In the genomic region with DNA sequence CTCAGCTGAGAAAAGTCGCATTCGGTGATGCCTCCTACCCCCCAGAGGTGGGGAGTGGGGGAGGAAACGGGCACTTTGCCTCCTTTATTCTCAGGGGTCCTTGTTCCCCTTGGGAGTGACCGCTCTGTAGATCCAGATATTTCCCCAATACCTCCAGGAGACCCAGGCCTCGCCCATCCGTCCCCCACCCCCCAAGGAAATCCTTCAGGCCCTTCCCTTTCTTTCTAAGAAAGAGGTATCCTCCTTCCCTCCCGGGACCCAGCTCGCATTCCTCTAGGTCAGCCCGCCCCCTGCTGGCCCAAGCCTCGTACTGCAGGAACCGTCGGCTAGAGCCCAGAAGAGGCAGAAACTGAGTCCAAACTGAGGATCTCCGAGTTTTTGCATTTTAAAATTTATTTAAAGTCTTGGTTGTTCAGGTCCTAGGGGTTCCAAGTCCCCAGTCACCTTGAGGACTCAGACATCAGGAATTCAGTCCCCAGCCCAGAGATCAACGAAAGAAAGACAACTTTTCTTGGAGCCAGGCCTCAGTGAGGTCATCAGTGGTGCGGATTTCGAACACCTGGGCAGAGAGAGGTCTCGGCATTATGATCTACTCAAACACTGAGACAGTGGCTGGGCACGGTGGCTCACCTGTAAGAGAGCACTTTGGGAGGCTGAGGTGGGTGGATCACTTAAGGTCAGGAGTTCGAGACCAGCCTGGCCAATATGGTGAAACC, we compare ENCODE assay signal across 8 cellular contexts. TPM values are rescaled to one million over a fixed set of nuclear protein-coding genes. Genes with fewer than 3 reads are reported as not detected.
DNase-seq lines count a peak whose midpoint lies in the region; ATAC-seq and TF ChIP-seq lines count a peak whose summit lies in the region.

No MANE protein-coding gene starts in this region.

- peak; percentile 95 for TF ChIP-seq CTCF in GM10266 (IDR thresholded peaks at IDR 0.05; ENCODE audit: control insufficient read depth, insufficient read depth, low read depth, missing control alignments)
- peak; percentile 92 to 98 (median 96) for TF ChIP-seq CTCF in ascending aorta (IDR thresholded peaks at IDR 0.05)
- TF ChIP-seq CTCF in hepatocyte (IDR thresholded peaks at IDR 0.05; ENCODE audit: poor library complexity) = peak; percentile 98
- TF ChIP-seq CTCF in gastrocnemius medialis (IDR thresholded peaks at IDR 0.05 in 4 of 5, conservative IDR thresholded peaks at IDR 0.05 in 1 of 5) = peak; percentile 73 to 97 (median 90)

- no peak overlapping the region for H2AFZ ChIP-seq in hepatocyte

- TF ChIP-seq POLR2A in gastrocnemius medialis (IDR thresholded peaks at IDR 0.05) = no peak

- H3K4me2 ChIP-seq in hepatocyte = no peak overlapping the region

- 35% methylated on average over 19 of the region's 19 CpGs for WGBS in hepatocyte (ENCODE audit: low lambda C conversion rate, missing lambda C conversion rate)

- H3K4me1 ChIP-seq in ascending aorta (no peaks in the 10 kb centered on the region), hepatocyte (ENCODE audit: insufficient read depth) (no peaks in the 10 kb centered on the region), gastrocnemius medialis (peaks cover 0 to 3% of the 10 kb centered on the region in 2 donors)

- H3K36me3 ChIP-seq in ascending aorta (no peaks in the 10 kb centered on the region), hepatocyte (replicated peaks; ENCODE audit: insufficient read depth, low read depth) (no peaks in the 10 kb centered on the region), gastrocnemius medialis (no peaks in the 10 kb centered on the region)

- H3K4me3 ChIP-seq in ascending aorta (no peak overlapping the region), hepatocyte (no peak overlapping the region), gastrocnemius medialis (no peak overlapping the region)

- no peaks in the 10 kb centered on the region for H3K79me2 ChIP-seq in hepatocyte

- H3K9me3 ChIP-seq in ascending aorta (no peaks in the 10 kb centered on the region), hepatocyte (ENCODE audit: low read depth) (no peaks in the 10 kb centered on the region), gastrocnemius medialis (no peaks in the 10 kb centered on the region)

- no peaks in the 10 kb centered on the region for H3K9me2 ChIP-seq in hepatocyte (replicated peaks; ENCODE audit: insufficient read depth)

- H3K27me3 ChIP-seq in ascending aorta (no peaks in the 10 kb centered on the region), hepatocyte (no peaks in the 10 kb centered on the region), gastrocnemius medialis (peaks cover 0 to 4% (median 0%) of the 10 kb centered on the region in 3 donors)

- DNase-seq in GM10266 (ENCODE audit: extremely low spot score) = peak; percentile 78
- peak; percentile 49 for DNase-seq in NCI-H1105 treated with DMSO at 0.1 percent for 48 hours (lab: John Stamatoyannopoulos, UW)
- peak; percentile 77 for DNase-seq in T1000 (lab: John Stamatoyannopoulos, UW)
- DNase-seq in ascending aorta (ENCODE audit: low spot score in 2 of 2) = peak in 1 of 2 donors; percentile 90
- DNase-seq in hepatocyte (ENCODE audit: low spot score) = peak; percentile 91
- DNase-seq in gastrocnemius medialis = peak; percentile 54 to 70
- no peak for DNase-seq in OCI-M2 (lab: John Stamatoyannopoulos, UW; ENCODE audit: unreplicated experiment)

- in situ Hi-C loops in gastrocnemius medialis (cut with MboI; ENCODE audit: low sequenced_read_pairs in 4 of 4) = loop anchor here (5.0 to 25.0 kb wide), 4 partner anchors 206 to 216 kb away; partner anchors contain the start of genes EID2 (in 2 of the 4) and EID2B (in 2 of the 4)

- intact Hi-C loops in ascending aorta (cut with DNase I) = loop anchor here (1.0 to 10.0 kb wide), 3 partner anchors 143 to 366 kb away; no protein-coding TSS in a partner anchor
- intact Hi-C loops in gastrocnemius medialis (cut with DNase I; ENCODE audit: low total_unique reads) = loop anchor here (1.0 kb wide), 2 partner anchors 206 to 218 kb away; no protein-coding TSS in a partner anchor

- no peaks in the 10 kb centered on the region for H4K20me1 ChIP-seq in hepatocyte (ENCODE audit: insufficient read depth, poor library complexity, severe bottlenecking)

- no peak overlapping the region for H3K27ac ChIP-seq in ascending aorta
- H3K27ac ChIP-seq in hepatocyte = no peak overlapping the region
- no peak overlapping the region for H3K27ac ChIP-seq in gastrocnemius medialis

- ATAC-seq in gastrocnemius medialis = peak; percentile 72 to 77
- ATAC-seq in HG02642 (IDR thresholded peaks at IDR 0.05; ENCODE audit: poor library complexity, unreplicated experiment) = no peak

RNA-seq across cellular contexts. Expression of gene LRFN1, which starts 7.5 kb away (rescaled TPM):
- total RNA-seq in ascending aorta = not detected
- 1.1 and 2.4 TPM in 2 replicates for total RNA-seq in hepatocyte
- 5.6 and 6.1 TPM in 2 replicates for polyA plus RNA-seq in hepatocyte
- total RNA-seq in gastrocnemius medialis = under 1 TPM in 1 of 4 donors, not detected in 3; 0.26 TPM

RNA-seq across cellular contexts. Expression of gene GMFG, which starts 7.7 kb away (rescaled TPM):
- 69.2 TPM for total RNA-seq in ascending aorta
- total RNA-seq in hepatocyte = 0.32 TPM in 1 of 2 replicates, not detected in the other
- polyA plus RNA-seq in hepatocyte = 0.86 and 2.9 TPM in 2 replicates
- 1 to 10 TPM; 2.3 to 5.4 (median 3.7) TPM for total RNA-seq in gastrocnemius medialis

RNA-seq across cellular contexts. Expression of gene SAMD4B, which starts 14.1 kb away (rescaled TPM):
- total RNA-seq in ascending aorta (358 TPM), hepatocyte (39.2 and 54.8 TPM in 2 replicates), gastrocnemius medialis (10 to 100 TPM; 30.9 to 63.7 (median 59.2) TPM)
- polyA plus RNA-seq in hepatocyte = 61.0 and 66.5 TPM in 2 replicates

RNA-seq across cellular contexts. Expression of gene IFNL1, which starts 31.9 kb away (rescaled TPM):
- total RNA-seq in ascending aorta (not detected), hepatocyte (not detected in 2 replicates), gastrocnemius medialis (not detected)
- polyA plus RNA-seq in hepatocyte = not detected in 2 replicates

RNA-seq across cellular contexts. Expression of gene IFNL2, which starts 60.0 kb away (rescaled TPM):
- total RNA-seq in ascending aorta (not detected), hepatocyte (not detected in 2 replicates), gastrocnemius medialis (not detected)
- polyA plus RNA-seq in hepatocyte = not detected in 2 replicates

Comparison
In these comparisons a context has a peak if more than half of its experiments do, and no peak if none do; other contexts are left out.
1. RNA of gene GMFG, which starts 7.7 kb away (total RNA-seq): 69.2 TPM in ascending aorta (single experiment); 2.3 to 5.4 TPM in gastrocnemius medialis and 0.32 TPM in hepatocyte; every median in the first group is over 10 times any median in the second.
2. Peak in every context shown above with its lines, with median percentiles within 50 percentile points of each other: CTCF ChIP-seq.